Comparison of ENCODE assay signal across 34 cellular contexts in genomic region chr3:56706629-56707028, GRCh38.
"Had no signal": no experiment of that assay in that cellular context is flagged by ENCODE, and none has a peak within 500 bp of the region (broad histone marks: within the 10 kb centered on the region; RNA-seq: fewer than 3 reads in every experiment).

No MANE protein-coding gene starts in this region.

- DNase-seq: Karpas-422, Kasumi-1, MG63, MM.1S, MV-4-11, NCI-H1048, NCI-H1092, NCI-H1092 treated with DMSO at 0.1 percent for 48 hours, NCI-H1105, NCI-H1105 treated with DMSO at 0.1 percent for 48 hours, NCI-H1417 treated with DMSO at 0.1 percent for 48 hours, NCI-H1436, NCI-H1436 treated with DMSO at 0.1 percent for 48 hours, NCI-H146, NCI-H1694, NCI-H1694 treated with DMSO at 0.1 percent for 48 hours, NCI-H187, NCI-H187 treated with DMSO at 0.1 percent for 48 hours, NCI-H1930, NCI-H2029, NCI-H2029 treated with DMSO at 0.1 percent for 48 hours, NCI-H2081, NCI-H2081 treated with DMSO at 0.1 percent for 48 hours, NCI-H2107, NCI-H2171, NCI-H2171 treated with DMSO at 0.1 percent for 48 hours, NCI-H2227 treated with DMSO at 0.1 percent for 48 hours, NCI-H226, NCI-H345, NCI-H446, NCI-H446 treated with DMSO at 0.1 percent for 48 hours, NCI-H510A, NCI-H510A treated with DMSO at 0.1 percent for 48 hours had no signal

- H3K9me3 ChIP-seq: MG63 had no signal

- H3K4me2 ChIP-seq: KMS-11 had no signal

- H3K36me3 ChIP-seq: MG63 had no signal

- H3K27ac ChIP-seq: KMS-11 had no signal

- H3K4me3 ChIP-seq: MG63 had no signal
